ENCODE assay signal across 9 cellular contexts in genomic region chr14:27528328-27528727, GRCh38.
A peak's percentile ranks its signal among the peaks of the same experiment; 100 is the strongest.
DNase-seq lines count a peak whose midpoint lies in the region; ATAC-seq and TF ChIP-seq lines count a peak whose summit lies in the region.
"Had no signal": no experiment of that assay in that cellular context is flagged by ENCODE, and none has a peak within 500 bp of the region (broad histone marks: within the 10 kb centered on the region; RNA-seq: fewer than 3 reads in every experiment).

No MANE protein-coding gene starts in this region.

- peak; percentile 18 to 26 for TF ChIP-seq CTCF in mammary epithelial cell (conservative IDR thresholded peaks at IDR 0.05 in 1 of 2, IDR thresholded peaks at IDR 0.05 in 1 of 2; ENCODE audit: extremely low read depth in 1 of 2, insufficient read depth in 1 of 2, low read depth in 1 of 2, low read length in 2 of 2)

- H3K36me3 Mint-ChIP-seq in activated T-cell treated with anti-CD3 and anti-CD28 coated beads, Interleukin-2, amount 50 U/mL, for 24 hours (ENCODE audit: low read depth): no peaks in the 10 kb centered on the region

- dilution Hi-C loops in mammary epithelial cell (cut with HindIII; ENCODE audit: low sequenced_read_pairs): no loop called here

- 0% methylated on average over 1 of the region's 1 CpG for WGBS in mammary epithelial cell (ENCODE audit: low coverage, missing lambda C conversion rate)

- H3K9me3 Mint-ChIP-seq in activated T-cell treated with anti-CD3 and anti-CD28 coated beads, Interleukin-2, amount 50 U/mL, for 24 hours: peaks cover 36% of the 10 kb centered on the region

- H3K9ac ChIP-seq in mammary epithelial cell (ENCODE audit: insufficient read depth, low read length): no peak overlapping the region

- no peak overlapping the region for H3K27ac ChIP-seq in mammary epithelial cell (ENCODE audit: insufficient read depth, low read depth, low read length)
- H3K27ac ChIP-seq: neutrophil had no signal

- no peaks in the 10 kb centered on the region for H4K20me1 ChIP-seq in mammary epithelial cell (ENCODE audit: insufficient read depth, low read length)

- DNase-seq in HEK293T (ENCODE audit: extremely low spot score) (peak; percentile 50), NCI-H446 treated with DMSO at 0.1 percent for 48 hours (lab: John Stamatoyannopoulos, UW) (peak; percentile 52), mammary epithelial cell (no peak), pons (ENCODE audit: low spot score) (peak; percentile 12), germinal center (ENCODE audit: low spot score) (no peak)
- DNase-seq in activated T-cell treated with anti-CD3 and anti-CD28 coated beads, Interleukin-2, amount 50 U/mL, for 24 hours: no peak

- ATAC-seq in GM21447 (IDR thresholded peaks at IDR 0.05; ENCODE audit: unreplicated experiment): no peak
- no peak for ATAC-seq in GM21723 (IDR thresholded peaks at IDR 0.05; ENCODE audit: unreplicated experiment)

- no peak overlapping the region for H3K27ac Mint-ChIP-seq in activated T-cell treated with anti-CD3 and anti-CD28 coated beads, Interleukin-2, amount 50 U/mL, for 24 hours

- H3K27me3 Mint-ChIP-seq in activated T-cell treated with anti-CD3 and anti-CD28 coated beads, Interleukin-2, amount 50 U/mL, for 24 hours: no peaks in the 10 kb centered on the region

- H3K27me3 ChIP-seq in mammary epithelial cell (ENCODE audit: insufficient read depth, low read length): no peaks in the 10 kb centered on the region
- H3K27me3 ChIP-seq: neutrophil had no signal

- no peaks in the 10 kb centered on the region for H3K36me3 ChIP-seq in mammary epithelial cell (ENCODE audit: insufficient read depth, low read length)
- H3K36me3 ChIP-seq: neutrophil had no signal

- peaks cover 11% of the 10 kb centered on the region for H3K9me3 ChIP-seq in mammary epithelial cell (replicated peaks; ENCODE audit: insufficient read depth, low read length)
- H3K9me3 ChIP-seq: neutrophil had no signal

- no peak overlapping the region for H3K4me2 ChIP-seq in mammary epithelial cell (ENCODE audit: insufficient read depth, low read depth, low read length)

- no peaks in the 10 kb centered on the region for H3K4me1 ChIP-seq in mammary epithelial cell (ENCODE audit: insufficient read depth, low read length)

- BruUV-seq in mammary epithelial cell (replicated peaks; lab: Mats Ljungman, UMichigan): no TSS peak

- CTCF ChIA-PET in HEK293T (lab: Yijun Ruan, JAX): no interaction called here
- CTCF ChIA-PET in mammary epithelial cell (lab: Charles Lee; ENCODE audit: low non-redundant PET): no interaction called here

- no peak overlapping the region for H2AFZ ChIP-seq in mammary epithelial cell (ENCODE audit: low read depth, low read length)

- H3K4me3 ChIP-seq in mammary epithelial cell (replicated peaks in 1 of 3; ENCODE audit: insufficient read depth in 1 of 3, low read depth in 2 of 3, low read length in 3 of 3): no peak overlapping the region

- intact Hi-C loops in mammary epithelial cell (cut with micrococcal nuclease): no loop called here

- no peaks in the 10 kb centered on the region for H3K79me2 ChIP-seq in mammary epithelial cell (ENCODE audit: insufficient read depth, low read length)

- H3K4me1 Mint-ChIP-seq in activated T-cell treated with anti-CD3 and anti-CD28 coated beads, Interleukin-2, amount 50 U/mL, for 24 hours (ENCODE audit: low read depth): no peaks in the 10 kb centered on the region

- POLR2A ChIA-PET in HEK293T (lab: Yijun Ruan, JAX): no interaction called here

- in situ Hi-C loops in mammary epithelial cell (cut with MboI; ENCODE audit: low sequenced_read_pairs in 2 of 2): no loop called here

- H3K4me3 Mint-ChIP-seq in activated T-cell treated with anti-CD3 and anti-CD28 coated beads, Interleukin-2, amount 50 U/mL, for 24 hours: no peak overlapping the region

TF ChIP-seq in HEK293T, 16 proteins besides CTCF, POLR2A, EP300 and RAD21:
- TF ChIP-seq SUZ12 (IDR thresholded peaks at IDR 0.05): no peak
- no peak for TF ChIP-seq ZNF384 (IDR thresholded peaks at IDR 0.05)
- TF ChIP-seq, protein P1, sequence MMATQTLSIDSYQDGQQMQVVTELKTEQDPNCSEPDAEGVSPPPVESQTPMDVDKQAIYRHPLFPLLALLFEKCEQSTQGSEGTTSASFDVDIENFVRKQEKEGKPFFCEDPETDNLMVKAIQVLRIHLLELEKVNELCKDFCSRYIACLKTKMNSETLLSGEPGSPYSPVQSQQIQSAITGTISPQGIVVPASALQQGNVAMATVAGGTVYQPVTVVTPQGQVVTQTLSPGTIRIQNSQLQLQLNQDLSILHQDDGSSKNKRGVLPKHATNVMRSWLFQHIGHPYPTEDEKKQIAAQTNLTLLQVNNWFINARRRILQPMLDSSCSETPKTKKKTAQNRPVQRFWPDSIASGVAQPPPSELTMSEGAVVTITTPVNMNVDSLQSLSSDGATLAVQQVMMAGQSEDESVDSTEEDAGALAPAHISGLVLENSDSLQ (IDR thresholded peaks at IDR 0.05): no peak
- no peak for TF ChIP-seq BHLHE40 (IDR thresholded peaks at IDR 0.05; ENCODE audit: borderline replicate concordance)
- no peak for TF ChIP-seq L3MBTL2 (conservative IDR thresholded peaks at IDR 0.05)
- TF ChIP-seq CTBP1 (IDR thresholded peaks at IDR 0.05; ENCODE audit: borderline replicate concordance): no peak
- TF ChIP-seq LEF1 (IDR thresholded peaks at IDR 0.05; ENCODE audit: borderline replicate concordance): no peak
- TF ChIP-seq FOXK2 (IDR thresholded peaks at IDR 0.05): no peak
- no peak for TF ChIP-seq SP1 (IDR thresholded peaks at IDR 0.05)
- TF ChIP-seq HDGF (IDR thresholded peaks at IDR 0.05; ENCODE audit: borderline replicate concordance): no peak
- no peak for TF ChIP-seq TARDBP (IDR thresholded peaks at IDR 0.05)
- TF ChIP-seq ARNT (IDR thresholded peaks at IDR 0.05): no peak
- TF ChIP-seq FOXA1 (IDR thresholded peaks at IDR 0.05): no peak
- no peak for TF ChIP-seq ELF4 (IDR thresholded peaks at IDR 0.05)
- TF ChIP-seq FOXM1 (IDR thresholded peaks at IDR 0.05; ENCODE audit: borderline replicate concordance): no peak
- no peak for TF ChIP-seq NFRKB (IDR thresholded peaks at IDR 0.05)
TF ChIP-seq in HEK293T: peak in this region for 0.

Comparison
In these comparisons a context has a peak if more than half of its experiments do, and no peak if none do; other contexts are left out.
1. DNase-seq: peak in HEK293T (single experiment), NCI-H446 treated with DMSO at 0.1 percent for 48 hours (single experiment) and pons (single experiment); none in mammary epithelial cell (single experiment), germinal center (single experiment) and activated T-cell treated with anti-CD3 and anti-CD28 coated beads, Interleukin-2, amount 50 U/mL, for 24 hours (single experiment).